Comparison of ENCODE assay signal across 8 cellular contexts in the genomic region with DNA sequence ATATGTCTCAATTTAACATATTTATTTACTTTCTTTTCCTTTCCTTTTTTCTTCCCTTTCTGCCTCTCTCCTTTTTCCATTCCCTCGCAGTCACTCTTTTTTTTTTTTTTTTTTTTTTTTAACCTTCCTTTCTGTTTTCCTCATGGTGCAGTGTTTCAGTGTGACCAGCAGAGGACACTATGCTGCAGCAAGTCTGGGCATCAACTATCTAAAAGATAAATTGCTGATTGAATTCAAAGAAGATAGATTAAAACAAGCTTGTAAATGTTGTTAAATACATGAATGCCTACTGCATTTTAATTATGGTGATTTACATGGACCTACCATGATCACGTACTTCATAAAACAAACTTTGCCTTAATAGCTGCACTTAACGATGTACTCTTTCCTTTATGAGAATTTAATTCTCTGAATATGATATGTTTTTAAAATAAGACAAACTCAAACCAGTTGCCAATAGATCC.
DNase-seq lines count a peak whose midpoint lies in the region; ATAC-seq and TF ChIP-seq lines count a peak whose summit lies in the region.

No MANE protein-coding gene starts in this region.

- no peaks in the 10 kb centered on the region for H3K36me3 Mint-ChIP-seq in activated naive CD4-positive, alpha-beta T cell treated with anti-CD3 and anti-CD28 coated beads, Interleukin-2, amount 10 ng/mL, durations not matched to agents 7 days and 5 days

- no peak overlapping the region for H3K27ac ChIP-seq in heart left ventricle
- no peak overlapping the region for H3K27ac ChIP-seq in sigmoid colon

- H3K4me1 Mint-ChIP-seq in activated naive CD4-positive, alpha-beta T cell treated with anti-CD3 and anti-CD28 coated beads, Interleukin-2, amount 10 ng/mL, durations not matched to agents 7 days and 5 days, result peaks cover 16% of the 10 kb centered on the region

- DNase-seq in Caki2 (ENCODE audit: low read depth), result peak; percentile 67
- DNase-seq in NCI-H748 (lab: John Stamatoyannopoulos, UW; ENCODE audit: unreplicated experiment), result peak; percentile 69
- peak; percentile 48 for DNase-seq in activated naive CD4-positive, alpha-beta T cell treated with anti-CD3 and anti-CD28 coated beads, Interleukin-2, amount 10 ng/mL, durations not matched to agents 7 days and 5 days
- peak in 1 of 5 donors; percentile 19 for DNase-seq in heart left ventricle
- DNase-seq in sigmoid colon, result no peak
- DNase-seq in effector CD8-positive, alpha-beta T cell (lab: John Stamatoyannopoulos, UW), result no peak

- ATAC-seq in GM21723 (IDR thresholded peaks at IDR 0.05; ENCODE audit: unreplicated experiment), result peak; percentile 58
- ATAC-seq in heart left ventricle, result peak in 1 of 4 donors; percentile 39
- no peak for ATAC-seq in HG02588 (IDR thresholded peaks at IDR 0.05; ENCODE audit: unreplicated experiment)

- H3K4me1 ChIP-seq in heart left ventricle, result peaks cover 0 to 20% (median 3%) of the 10 kb centered on the region in 12 donors
- H3K4me1 ChIP-seq in sigmoid colon, result peaks cover 0 to 5% (median 0%) of the 10 kb centered on the region in 4 donors

- TF ChIP-seq POLR2A in heart left ventricle (IDR thresholded peaks at IDR 0.05) (no peak), sigmoid colon (IDR thresholded peaks at IDR 0.05) (no peak)

- no peak overlapping the region for H3K4me3 Mint-ChIP-seq in activated naive CD4-positive, alpha-beta T cell treated with anti-CD3 and anti-CD28 coated beads, Interleukin-2, amount 10 ng/mL, durations not matched to agents 7 days and 5 days

- H3K36me3 ChIP-seq in heart left ventricle (no peaks in the 10 kb centered on the region), sigmoid colon (no peaks in the 10 kb centered on the region)

- H3K9me3 ChIP-seq in heart left ventricle, result no peaks in the 10 kb centered on the region
- H3K9me3 ChIP-seq in sigmoid colon, result no peaks in the 10 kb centered on the region

- CTCF ChIA-PET in activated naive CD4-positive, alpha-beta T cell treated with anti-CD3 and anti-CD28 coated beads, Interleukin-2, amount 10 ng/mL, durations not matched to agents 7 days and 5 days (lab: Charles Lee), result interaction anchor here (0.6 to 2.8 kb wide), 30 partner anchors 10 to 669 kb away, joined by 3 to 15 read pairs (median 3); a partner anchor contains a TSS

- peak; percentile 79 to 98 (median 94) for TF ChIP-seq CTCF in heart left ventricle (IDR thresholded peaks at IDR 0.05)
- TF ChIP-seq CTCF in sigmoid colon (IDR thresholded peaks at IDR 0.05), result peak; percentile 59 to 90 (median 75)

- peaks cover 17% of the 10 kb centered on the region for H3K27me3 Mint-ChIP-seq in activated naive CD4-positive, alpha-beta T cell treated with anti-CD3 and anti-CD28 coated beads, Interleukin-2, amount 10 ng/mL, durations not matched to agents 7 days and 5 days

- WGBS in heart left ventricle, 4 donors, result 27 to 36% (median 32%) methylated on average over 3 of the region's 3 CpGs
- 4 to 23% methylated on average over 3 of the region's 3 CpGs for WGBS in sigmoid colon, 2 donors

- H3K27me3 ChIP-seq in heart left ventricle (no peaks in the 10 kb centered on the region), sigmoid colon (no peaks in the 10 kb centered on the region)

- in situ Hi-C loops in Caki2 (cut with HindIII; ENCODE audit: low pct_unique_long_range_greater_than_20kb, low sequenced_read_pairs), result loop anchor here (10.0 kb wide), 1 partner anchor 322 kb away; no protein-coding TSS in a partner anchor

- intact Hi-C loops in heart left ventricle (cut with DNase I), result loop anchor here (2.0 to 10.0 kb wide), 11 partner anchors 55 to 665 kb away; a partner anchor contains a TSS
- intact Hi-C loops in sigmoid colon (cut with DNase I), result loop anchor here (5.0 to 10.0 kb wide), 2 partner anchors 542 to 670 kb away; no protein-coding TSS in a partner anchor

- H3K4me3 ChIP-seq in heart left ventricle (no peak overlapping the region), sigmoid colon (no peak overlapping the region)

- H3K27ac Mint-ChIP-seq in activated naive CD4-positive, alpha-beta T cell treated with anti-CD3 and anti-CD28 coated beads, Interleukin-2, amount 10 ng/mL, durations not matched to agents 7 days and 5 days, result no peak overlapping the region

- no peaks in the 10 kb centered on the region for H3K9me3 Mint-ChIP-seq in activated naive CD4-positive, alpha-beta T cell treated with anti-CD3 and anti-CD28 coated beads, Interleukin-2, amount 10 ng/mL, durations not matched to agents 7 days and 5 days

- no peak for TF ChIP-seq EP300 in sigmoid colon (IDR thresholded peaks at IDR 0.05)

Comparison
In these comparisons a context has a peak if more than half of its experiments do, and no peak if none do; other contexts are left out.
1. DNase-seq: peak in Caki2 (single experiment), NCI-H748 (single experiment) and activated naive CD4-positive, alpha-beta T cell treated with anti-CD3 and anti-CD28 coated beads, Interleukin-2, amount 10 ng/mL, durations not matched to agents 7 days and 5 days (single experiment); none in sigmoid colon (single experiment) and effector CD8-positive, alpha-beta T cell (single experiment).